Comparison of ENCODE assay signal across 33 cellular contexts in the genomic region with DNA sequence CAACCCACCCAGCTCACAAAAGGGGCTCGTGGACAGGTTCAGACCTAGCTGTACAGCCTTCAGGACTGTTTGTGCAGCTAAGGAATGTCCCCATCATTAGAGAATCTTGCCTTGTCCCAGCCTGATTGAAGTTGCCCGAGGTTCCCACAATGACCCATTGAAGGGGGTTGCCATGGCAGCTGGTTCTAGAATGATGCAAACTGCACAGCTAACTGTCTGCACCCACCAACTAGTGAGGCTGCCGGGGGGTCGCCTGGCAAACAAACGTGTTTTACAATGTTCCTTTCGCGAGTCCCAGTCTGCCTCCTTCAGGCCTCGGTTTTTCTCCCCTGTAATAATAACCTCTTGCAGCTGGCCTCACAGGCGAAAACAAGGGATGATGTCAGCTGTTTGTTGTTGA. TPM values are rescaled to one million over a fixed set of nuclear protein-coding genes. Genes with fewer than 3 reads are reported as not detected.
A peak's percentile ranks its signal among the peaks of the same experiment; 100 is the strongest.
DNase-seq lines count a peak whose midpoint lies in the region; ATAC-seq and TF ChIP-seq lines count a peak whose summit lies in the region.
"Had no signal": no experiment of that assay in that cellular context is flagged by ENCODE, and none has a peak within 500 bp of the region (broad histone marks: within the 10 kb centered on the region; RNA-seq: fewer than 3 reads in every experiment).

No MANE protein-coding gene starts in this region.

- intact Hi-C loops in adrenal gland (cut with DNase I): no loop called here

- H3K27me3 Mint-ChIP-seq in neural crest cell (ENCODE audit: low read depth): no peaks in the 10 kb centered on the region
- no peaks in the 10 kb centered on the region for H3K27me3 Mint-ChIP-seq in stimulated activated naive CD8-positive, alpha-beta T cell treated with anti-CD3 and anti-CD28 coated beads, Interleukin-15, amount 100 ng/mL, for 72 hours
- H3K27me3 Mint-ChIP-seq: activated naive CD8-positive, alpha-beta T cell; stimulated activated memory B cell treated with anti-CD40 and anti-IgM and Interleukin-4, amounts not matched to agents 10 μg/mL and 1 μg/mL and 100 μg/mL, for 72 hours had no signal

- peak overlapping the region; percentile 31 for H3K4me3 Mint-ChIP-seq in neural crest cell
- no peak overlapping the region for H3K4me3 Mint-ChIP-seq in stimulated activated naive CD8-positive, alpha-beta T cell treated with anti-CD3 and anti-CD28 coated beads, Interleukin-15, amount 100 ng/mL, for 72 hours
- H3K4me3 Mint-ChIP-seq: activated naive CD8-positive, alpha-beta T cell; CD14-positive monocyte; central memory CD8-positive, alpha-beta T cell; dendritic cell treated with granulocyte-macrophage colony-stimulating factor and Interleukin-4, amounts not matched to agents 40 ng/mL and 50 ng/mL, for 4 days; nephron; stimulated activated memory B cell treated with anti-CD40 and anti-IgM and Interleukin-4, amounts not matched to agents 10 μg/mL and 1 μg/mL and 100 μg/mL, for 72 hours had no signal

- H3K4me1 ChIP-seq in adrenal gland (replicated peaks in 1 of 2): no peaks in the 10 kb centered on the region
- H3K4me1 ChIP-seq: heart right ventricle, parathyroid adenoma, suprapubic skin had no signal

- no peaks in the 10 kb centered on the region for H3K36me3 ChIP-seq in adrenal gland (replicated peaks in 1 of 2)
- H3K36me3 ChIP-seq: heart right ventricle, suprapubic skin had no signal

- DNase-seq in DMS53 (lab: John Stamatoyannopoulos, UW) (peak; percentile 18), DMS53 treated with DMSO at 0.1 percent for 48 hours (lab: John Stamatoyannopoulos, UW; ENCODE audit: unreplicated experiment) (no peak), fibroblast of villous mesenchyme (ENCODE audit: low read depth) (peak; percentile 28), neural crest cell (ENCODE audit: low read depth, low spot score) (peak; percentile 28), superior temporal gyrus (ENCODE audit: extremely low spot score) (peak; percentile 74), adrenal gland (no peak), NCI-H82 (lab: John Stamatoyannopoulos, UW) (no peak)
- no peak for DNase-seq in stimulated activated naive CD8-positive, alpha-beta T cell treated with anti-CD3 and anti-CD28 coated beads, Interleukin-15, amount 100 ng/mL, for 72 hours
- DNase-seq: activated CD4-positive, alpha-beta T cell treated with anti-CD3 and anti-CD28 coated beads for 4 hours; activated effector memory CD4-positive, alpha-beta T cell treated with anti-CD3 and anti-CD28 coated beads, Interleukin-2, amount 50 U/mL, for 16 hours; activated T-cell treated with anti-CD3 and anti-CD28 coated beads, Interleukin-2, amount 50 U/mL, for 1 hour; DND-41; HCEC 1CT; heart right ventricle; IMR-90; NCI-H1436 treated with DMSO at 0.1 percent for 48 hours; NCI-H2107; T1000 had no signal

- TF ChIP-seq CTCF in fibroblast of villous mesenchyme (IDR thresholded peaks at IDR 0.05; ENCODE audit: insufficient read depth, low read depth, low read length) (no peak), neural crest cell (conservative IDR thresholded peaks at IDR 0.05) (no peak), adrenal gland (IDR thresholded peaks at IDR 0.05) (no peak)

- no peak for ATAC-seq in stimulated activated naive CD8-positive, alpha-beta T cell treated with anti-CD3 and anti-CD28 coated beads, Interleukin-15, amount 100 ng/mL, for 72 hours
- ATAC-seq: esophagus mucosa; heart right ventricle; sciatic nerve; stimulated activated memory B cell treated with anti-CD40 and anti-IgM and Interleukin-4, amounts not matched to agents 10 μg/mL and 1 μg/mL and 100 μg/mL, for 72 hours had no signal

- no peaks in the 10 kb centered on the region for H3K27me3 ChIP-seq in adrenal gland
- H3K27me3 ChIP-seq: heart right ventricle, suprapubic skin had no signal

- H3K27ac Mint-ChIP-seq in neural crest cell (ENCODE audit: unreplicated experiment): peak overlapping the region; percentile 90
- no peak overlapping the region for H3K27ac Mint-ChIP-seq in stimulated activated naive CD8-positive, alpha-beta T cell treated with anti-CD3 and anti-CD28 coated beads, Interleukin-15, amount 100 ng/mL, for 72 hours
- H3K27ac Mint-ChIP-seq: activated naive CD8-positive, alpha-beta T cell; CD14-positive monocyte; dendritic cell treated with granulocyte-macrophage colony-stimulating factor and Interleukin-4, amounts not matched to agents 40 ng/mL and 50 ng/mL, for 4 days; nephron; stimulated activated memory B cell treated with anti-CD40 and anti-IgM and Interleukin-4, amounts not matched to agents 10 μg/mL and 1 μg/mL and 100 μg/mL, for 72 hours had no signal

- H3K4me1 Mint-ChIP-seq in neural crest cell: peaks cover 16% of the 10 kb centered on the region
- peaks cover 9% of the 10 kb centered on the region for H3K4me1 Mint-ChIP-seq in stimulated activated naive CD8-positive, alpha-beta T cell treated with anti-CD3 and anti-CD28 coated beads, Interleukin-15, amount 100 ng/mL, for 72 hours
- H3K4me1 Mint-ChIP-seq: nephron; stimulated activated memory B cell treated with anti-CD40 and anti-IgM and Interleukin-4, amounts not matched to agents 10 μg/mL and 1 μg/mL and 100 μg/mL, for 72 hours had no signal

- TF ChIP-seq POLR2A in adrenal gland (IDR thresholded peaks at IDR 0.05): no peak

- H3K4me3 ChIP-seq in fibroblast of villous mesenchyme (ENCODE audit: low read depth, low read length) (no peak overlapping the region), adrenal gland (no peak overlapping the region)
- H3K4me3 ChIP-seq: heart right ventricle, lung, suprapubic skin had no signal

- no peaks in the 10 kb centered on the region for H3K9me3 Mint-ChIP-seq in neural crest cell
- no peaks in the 10 kb centered on the region for H3K9me3 Mint-ChIP-seq in stimulated activated naive CD8-positive, alpha-beta T cell treated with anti-CD3 and anti-CD28 coated beads, Interleukin-15, amount 100 ng/mL, for 72 hours
- H3K9me3 Mint-ChIP-seq: central memory CD8-positive, alpha-beta T cell; dendritic cell treated with granulocyte-macrophage colony-stimulating factor and Interleukin-4, amounts not matched to agents 40 ng/mL and 50 ng/mL, for 4 days; nephron; stimulated activated memory B cell treated with anti-CD40 and anti-IgM and Interleukin-4, amounts not matched to agents 10 μg/mL and 1 μg/mL and 100 μg/mL, for 72 hours had no signal

- WGBS in adrenal gland, 4 donors: 53 to 78% (median 68%) methylated on average over 8 to 9 of the region's 9 CpGs

- H3K9me3 ChIP-seq in adrenal gland (replicated peaks in 1 of 3): no peaks in the 10 kb centered on the region
- H3K9me3 ChIP-seq: heart right ventricle, suprapubic skin had no signal

- H3K27ac ChIP-seq in adrenal gland: no peak overlapping the region
- H3K27ac ChIP-seq: 22Rv1, heart right ventricle, parathyroid adenoma, suprapubic skin, VCaP had no signal

- H3K36me3 Mint-ChIP-seq in neural crest cell (ENCODE audit: low read depth): no peaks in the 10 kb centered on the region
- H3K36me3 Mint-ChIP-seq: activated naive CD8-positive, alpha-beta T cell; CD14-positive monocyte; stimulated activated memory B cell treated with anti-CD40 and anti-IgM and Interleukin-4, amounts not matched to agents 10 μg/mL and 1 μg/mL and 100 μg/mL, for 72 hours had no signal

RNA-seq across cellular contexts. Expression of a gene that starts 5.4 kb away (rescaled TPM):
- total RNA-seq in fibroblast of villous mesenchyme: not detected in 2 replicates
- 0.30 and 0.32 TPM in 2 replicates for total RNA-seq in neural crest cell
- under 1 TPM; 0.14 to 0.61 (median 0.29) TPM for total RNA-seq in adrenal gland
- under 1 TPM in 2 of 3 donors, not detected in 1; 0.07 to 0.16 TPM for polyA plus RNA-seq in adrenal gland
- total RNA-seq: IMR-90, NCI-H460, RPMI7951 had no signal
- polyA plus RNA-seq: CD14-positive monocyte, IMR-90 had no signal

RNA-seq across cellular contexts. Expression of a gene that starts 23.0 kb away (rescaled TPM):
- 10.6 and 16.8 TPM in 2 replicates for total RNA-seq in fibroblast of villous mesenchyme
- total RNA-seq in neural crest cell: 31.7 and 32.2 TPM in 2 replicates
- total RNA-seq in adrenal gland: 10 to 100 TPM; 26.0 to 68.0 (median 45.6) TPM
- 10 to 100 TPM; 23.6 to 41.6 (median 24.5) TPM for polyA plus RNA-seq in adrenal gland

RNA-seq across cellular contexts. Expression of a gene that starts 53.1 kb away (rescaled TPM):
- total RNA-seq in fibroblast of villous mesenchyme (6.9 and 10.3 TPM in 2 replicates), neural crest cell (14.8 and 17.6 TPM in 2 replicates), adrenal gland (10 to 100 TPM; 12.0 to 34.3 (median 16.7) TPM)
- polyA plus RNA-seq in adrenal gland: 10 to 100 TPM in 2 of 3 donors, 1 to 10 TPM in 1; 3.7 to 92.7 (median 31.9) TPM

Comparison
In these comparisons a context has a peak if more than half of its experiments do, and no peak if none do; other contexts are left out.
1. DNase-seq: peak in DMS53 (single experiment), fibroblast of villous mesenchyme (single experiment), neural crest cell (single experiment) and superior temporal gyrus (single experiment); none in DMS53 treated with DMSO at 0.1 percent for 48 hours (single experiment), adrenal gland (0 of 7), stimulated activated naive CD8-positive, alpha-beta T cell treated with anti-CD3 and anti-CD28 coated beads, Interleukin-15, amount 100 ng/mL, for 72 hours (0 of 2) and NCI-H82 (single experiment).